Comparison of ENCODE assay signal across 7 cellular contexts in the genomic region with DNA sequence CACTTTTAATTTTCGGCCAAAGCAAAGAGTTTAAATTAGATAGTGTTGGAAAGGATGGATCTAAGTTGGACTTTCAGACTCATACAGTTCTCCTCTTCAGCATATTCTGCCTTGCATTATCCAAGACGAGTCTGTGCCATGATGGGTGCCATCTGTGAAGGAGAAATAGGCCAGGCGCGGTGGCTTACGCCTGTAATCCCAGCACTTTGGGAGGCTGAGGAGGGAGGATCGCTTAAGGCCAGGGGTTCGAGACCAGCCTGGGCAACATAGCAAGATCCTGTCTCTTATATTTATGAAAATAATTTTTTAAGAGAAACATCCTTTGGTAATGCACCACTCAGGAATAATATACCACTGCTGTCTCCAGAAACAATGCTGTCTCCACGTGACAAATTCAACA. TPM values are rescaled to one million over a fixed set of nuclear protein-coding genes. Genes with fewer than 3 reads are reported as not detected.
"Had no signal": no experiment of that assay in that cellular context is flagged by ENCODE, and none has a peak within 500 bp of the region (broad histone marks: within the 10 kb centered on the region; RNA-seq: fewer than 3 reads in every experiment).

No MANE protein-coding gene starts in this region.

- H3K9me3 Mint-ChIP-seq: IgD-negative memory B cell had no signal

- DNase-seq: IMR-90 had no signal

- FAIRE-seq: HepG2, HTR-8/SVneo had no signal

- H3K4me1 Mint-ChIP-seq: IgD-negative memory B cell had no signal

- ATAC-seq: HepG2 had no signal

- H3K27ac Mint-ChIP-seq: IgD-negative memory B cell had no signal

- H3K27ac ChIP-seq: HL-60 had no signal

- H3K36me3 Mint-ChIP-seq: IgD-negative memory B cell had no signal

- H3K4me3 Mint-ChIP-seq: IgD-negative memory B cell had no signal

RNA-seq across cellular contexts. Expression of a gene that starts 6.5 kb away (rescaled TPM):
- total RNA-seq: HT-29, HT1080, IMR-90 had no signal
- polyA plus RNA-seq: IgD-negative memory B cell had no signal
